ENCODE assay signal across 8 cellular contexts in the genomic region with DNA sequence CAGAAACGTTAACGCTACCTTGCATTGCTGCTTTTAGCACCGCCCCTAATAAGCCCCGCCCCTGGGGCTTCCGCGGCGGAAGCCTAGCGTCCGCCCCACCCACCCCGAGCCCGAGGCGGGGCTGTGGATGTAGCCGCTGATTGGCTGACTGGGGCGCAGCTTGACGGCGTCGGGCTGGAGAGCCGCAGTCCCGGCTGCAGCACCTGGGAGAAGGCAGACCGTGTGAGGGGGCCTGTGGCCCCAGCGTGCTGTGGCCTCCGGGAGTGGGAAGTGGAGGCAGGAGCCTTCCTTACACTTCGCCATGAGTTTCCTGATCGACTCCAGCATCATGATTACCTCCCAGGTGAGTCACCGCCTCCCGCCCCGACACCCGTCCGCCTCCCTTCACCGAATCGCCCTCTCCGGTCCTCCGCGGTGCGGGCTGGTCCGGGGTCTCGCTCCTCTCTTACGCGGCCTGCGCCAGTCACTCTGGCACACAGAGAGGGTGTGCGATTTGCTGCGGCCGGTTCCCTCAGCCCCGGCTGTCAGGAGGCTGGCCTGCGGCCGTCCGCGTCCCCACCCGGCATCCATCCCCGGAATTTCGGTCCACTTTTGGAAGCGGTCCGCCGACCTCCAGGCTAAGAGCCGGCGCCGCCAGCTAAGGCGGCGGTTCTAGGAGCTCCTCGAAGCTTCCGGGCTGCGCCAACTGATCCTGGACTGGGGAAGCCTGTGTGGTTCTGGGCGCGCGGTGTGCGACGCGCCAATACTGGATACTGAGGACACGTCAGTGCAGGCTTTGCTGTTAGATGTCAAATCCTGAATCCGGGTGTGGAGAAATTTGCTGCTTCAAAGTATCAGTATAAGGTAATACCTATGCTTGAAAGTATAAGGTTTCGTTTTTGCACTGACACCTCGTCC. TPM values are rescaled to one million over a fixed set of nuclear protein-coding genes. Genes with fewer than 3 reads are reported as not detected.
A peak's percentile ranks its signal among the peaks of the same experiment; 100 is the strongest.
DNase-seq lines count a peak whose midpoint lies in the region; ATAC-seq and TF ChIP-seq lines count a peak whose summit lies in the region.
"Not testable (repeated sequence)": the region's sequence is repeated elsewhere in the genome, so short reads cannot be mapped to it uniquely, and the experiment has no call there.

A gene (plus strand): TSS at position 185 of the 897 bp plus-strand sequence. CDS start 117 bp downstream, at position 302.

- H3K27ac ChIP-seq in PC-3 (ENCODE audit: low read length): peak within 1 kb of the TSS; percentile 38

- H2AFZ ChIP-seq in PC-3 (ENCODE audit: low read length): peak within 1 kb of the TSS; percentile 62

- peak within 1 kb of the TSS; percentile 83 for H3K4me3 ChIP-seq in PC-3 (ENCODE audit: low read length)

- H3K4me1 ChIP-seq in PC-3 (ENCODE audit: insufficient read depth, low read length): not testable (repeated sequence)

- intact Hi-C loops in PC-3 (cut with micrococcal nuclease): not testable (repeated sequence)

- peak within 1 kb of the TSS; percentile 87 to 92 (median 90) for H3K4me3 Mint-ChIP-seq in IgD-negative memory B cell

- peak within 1 kb of the TSS; percentile 98 for H3K4me2 ChIP-seq in PC-3 (ENCODE audit: low read length)

- not testable (repeated sequence) for H3F3A ChIP-seq in PC-3 (ENCODE audit: low read length, unreplicated experiment)

- peak; percentile 82 for DNase-seq in DMS114 treated with DMSO at 0.1 percent for 48 hours (lab: John Stamatoyannopoulos, UW; ENCODE audit: unreplicated experiment)
- DNase-seq in PC-3: peak; percentile 94
- DNase-seq in activated T-cell treated with anti-CD3 and anti-CD28 coated beads for 4 hours: peak; percentile 92
- peak; percentile 92 to 94 for DNase-seq in erythroblast (lab: John Stamatoyannopoulos, UW)
- peak; percentile 93 for DNase-seq in mucosa of gallbladder (ENCODE audit: low spot score)
- DNase-seq in stimulated activated CD8-positive, alpha-beta memory T cell treated with anti-CD3 and anti-CD28 coated beads, Interleukin-4, amount 100 ng/mL, for 24 hours (ENCODE audit: low read depth): peak; percentile 91

- peaks cover 37% of the 10 kb centered on the region for H3K79me2 ChIP-seq in PC-3 (ENCODE audit: low read length)

- POLR2A ChIA-PET in PC-3 (lab: Charles Lee; ENCODE audit: unreplicated experiment): not testable (repeated sequence)

- not testable (repeated sequence) for H3K36me3 ChIP-seq in PC-3 (ENCODE audit: low read depth, low read length)

- ATAC-seq in GM21529 (IDR thresholded peaks at IDR 0.05; ENCODE audit: unreplicated experiment): peak; percentile 98
- peak; percentile 99 for ATAC-seq in PC-3

- not testable (repeated sequence) for H3K9me3 Mint-ChIP-seq in IgD-negative memory B cell

- CTCF ChIA-PET in PC-3 (lab: Charles Lee): not testable (repeated sequence)

- H3K9ac ChIP-seq in PC-3 (ENCODE audit: low read length): peak within 1 kb of the TSS; percentile 82

- BruUV-seq in PC-3 (replicated peaks; lab: Mats Ljungman, UMichigan): not testable (repeated sequence)

- not testable (repeated sequence) for TF ChIP-seq CTCF in PC-3 (conservative IDR thresholded peaks at IDR 0.05; ENCODE audit: low read depth, low read length)

- peak; percentile 88 for TF ChIP-seq POLR2A in erythroblast (IDR thresholded peaks at IDR 0.05; ENCODE audit: low read length)

- not testable (repeated sequence) for H3K27me3 ChIP-seq in PC-3 (ENCODE audit: low read length)

- peak within 1 kb of the TSS in 2 of 3 donors; percentile 63 to 90 for H3K27ac Mint-ChIP-seq in IgD-negative memory B cell

- H3K36me3 Mint-ChIP-seq in IgD-negative memory B cell: not testable (repeated sequence)

- not testable (repeated sequence) for H3K9me3 ChIP-seq in PC-3 (ENCODE audit: low read length)

- H3K9me2 ChIP-seq in PC-3 (replicated peaks; ENCODE audit: low read length): not testable (repeated sequence)

- peaks cover 10 to 21% (median 14%) of the 10 kb centered on the region in 3 donors for H3K4me1 Mint-ChIP-seq in IgD-negative memory B cell

- not testable (repeated sequence) for H4K20me1 ChIP-seq in PC-3 (ENCODE audit: low read length)

- not testable (repeated sequence) for H3K27me3 Mint-ChIP-seq in IgD-negative memory B cell

RNA-seq across cellular contexts. Expression of the gene that starts here (rescaled TPM):
- polyA plus RNA-seq in IgD-negative memory B cell: 15.0 TPM
- total RNA-seq in PC-3 (2014; rRNA removed) (17.8 and 23.4 TPM in 2 replicates), mucosa of gallbladder (12.6 TPM)

Comparison
In these comparisons a context has a peak if more than half of its experiments do, and no peak if none do; other contexts are left out.
1. Peak in every context shown above with its lines: DNase-seq, ATAC-seq, H3K4me3 ChIP-seq and H3K27ac ChIP-seq.